Comparison of ENCODE assay signal across 19 cellular contexts in the genomic region with DNA sequence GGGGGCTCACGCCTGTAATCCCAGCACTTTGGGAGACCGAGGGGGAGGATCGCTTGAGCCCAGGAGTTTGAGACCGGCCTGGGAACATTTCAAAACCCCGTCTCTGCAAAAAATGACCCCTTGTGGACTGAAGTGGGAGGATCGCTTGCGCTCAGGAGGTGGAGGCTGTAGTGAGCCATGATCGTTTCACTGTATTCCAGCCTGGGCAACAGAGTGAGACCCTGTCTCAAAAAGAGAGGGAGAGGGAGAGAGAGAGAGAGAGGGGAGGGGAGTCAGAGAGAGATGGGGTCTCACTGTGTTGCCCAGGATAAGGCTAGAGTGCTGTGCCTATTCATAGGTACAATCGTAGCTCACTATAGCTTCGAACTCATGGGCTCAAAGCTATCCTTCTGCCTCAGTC. TPM values are rescaled to one million over a fixed set of nuclear protein-coding genes. Genes with fewer than 3 reads are reported as not detected.
DNase-seq lines count a peak whose midpoint lies in the region; ATAC-seq, FAIRE-seq and TF ChIP-seq lines count a peak whose summit lies in the region.
"Had no signal": no experiment of that assay in that cellular context is flagged by ENCODE, and none has a peak within 500 bp of the region (broad histone marks: within the 10 kb centered on the region; RNA-seq: fewer than 3 reads in every experiment).

No MANE protein-coding gene starts in this region.

- no peak overlapping the region for H2BK12ac ChIP-seq in H9 (ENCODE audit: insufficient read length, low read depth, low read length)

- H3K9me3 Mint-ChIP-seq in H9 (peaks cover 0 to 2% of the 10 kb centered on the region in 2 experiments; a peak in 2 of 5 replicates), WTC11 (no peaks in the 10 kb centered on the region)
- H3K9me3 Mint-ChIP-seq: IgD-negative memory B cell had no signal

- H4K91ac ChIP-seq in H9 (ENCODE audit: insufficient read length, low read depth, low read length) = no peak overlapping the region

- TF ChIP-seq CTCF in H9 (conservative IDR thresholded peaks at IDR 0.05) = peak; percentile 30; the same call in 2 of the 3 replicates
- no peak for TF ChIP-seq CTCF in WTC11 (IDR thresholded peaks at IDR 0.05)

- H3K4me3 ChIP-seq in iPS-18a (ENCODE audit: low read length) (peak overlapping the region; percentile 22), subcutaneous abdominal adipose tissue (ENCODE audit: low read depth in 1 of 5, low read length in 5 of 5) (peak overlapping the region in 3 of 5 donors; percentile 22 to 42 (median 38))
- H3K4me3 ChIP-seq: BLaER1 treated with 17β-estradiol and CSF1 and Interleukin-3, amounts not matched to agents 10 nM and 100 nM; HAP-1 had no signal

- H3K9me3 ChIP-seq in H9 (ENCODE audit: control insufficient read depth, low read depth, low read length) (no peaks in the 10 kb centered on the region), iPS-18a (ENCODE audit: control insufficient read depth, low read depth, low read length) (no peaks in the 10 kb centered on the region), subcutaneous abdominal adipose tissue (ENCODE audit: control insufficient read depth in 5 of 5, low read length in 5 of 5) (no peaks in the 10 kb centered on the region)
- H3K9me3 ChIP-seq: BLaER1 treated with 17β-estradiol and CSF1 and Interleukin-3, amounts not matched to agents 10 nM and 100 nM; HAP-1 had no signal

- WGBS in H9 (ENCODE audit: extremely low coverage, insufficient read length, low lambda C conversion rate) = no CpG with 5 or more reads among the region's 10 CpGs

- no peak overlapping the region for H3T11ph ChIP-seq in H9 (ENCODE audit: low read length)

- H3K27me3 ChIP-seq in H9 (ENCODE audit: insufficient read depth, low read length) (no peaks in the 10 kb centered on the region), iPS-18a (ENCODE audit: control insufficient read depth, insufficient read depth, low read length) (peaks cover 7% of the 10 kb centered on the region), subcutaneous abdominal adipose tissue (ENCODE audit: control insufficient read depth in 5 of 5, insufficient read depth in 4 of 5, low read length in 5 of 5) (no peaks in the 10 kb centered on the region)

- no peak overlapping the region for H3K4me2 ChIP-seq in H9 (ENCODE audit: insufficient read depth, insufficient read length, low read length)

- H3K27ac Mint-ChIP-seq in H9 = peak overlapping the region in 1 of 3 experiments; percentile 90; a peak in 1 of 7 replicates
- H3K27ac Mint-ChIP-seq in WTC11 = 0 out of 2 replicates have a peak overlapping the region, but pooled peaks have one; percentile 63
- H3K27ac Mint-ChIP-seq: CD8-positive, alpha-beta memory T cell; IgD-negative memory B cell had no signal

- peaks cover 5% of the 10 kb centered on the region for H3K23me2 ChIP-seq in H9 (ENCODE audit: insufficient read length, low read depth, low read length, poor library complexity, severe bottlenecking)

- H3K14ac ChIP-seq in H9 (ENCODE audit: insufficient read depth, low read length) = no peak overlapping the region

- no peak overlapping the region for H2BK120ac ChIP-seq in H9 (ENCODE audit: low read depth, low read length, poor library complexity, severe bottlenecking)

- no peak overlapping the region for H2BK20ac ChIP-seq in H9 (ENCODE audit: low read depth, low read length, poor library complexity, severe bottlenecking)

- H4K8ac ChIP-seq in H9 (replicated peaks; ENCODE audit: insufficient read length, low read depth, low read length) = no peak overlapping the region

- no peak for DNase-seq in H9
- no peak for DNase-seq in WTC11 (ENCODE audit: low spot score)
- no peak for DNase-seq in head of caudate nucleus
- DNase-seq in NCI-H1105 (lab: John Stamatoyannopoulos, UW) = no peak
- DNase-seq in urothelium cell line (ENCODE audit: low spot score) = no peak
- DNase-seq: CD8-positive, alpha-beta memory T cell; DMS79 treated with DMSO at 0.1 percent for 48 hours; MM.1S; NCI-H1092; NCI-H1694 treated with DMSO at 0.1 percent for 48 hours; NCI-H510A treated with DMSO at 0.1 percent for 48 hours; NCI-H774; PC-3 had no signal

- H3K36me3 Mint-ChIP-seq in H9 (ENCODE audit: insufficient read depth in 1 of 3, low read depth in 3 of 3) (peaks cover 9 to 42% (median 35%) of the 10 kb centered on the region in 3 experiments), WTC11 (peaks cover 14% of the 10 kb centered on the region)
- H3K36me3 Mint-ChIP-seq: CD8-positive, alpha-beta memory T cell; IgD-negative memory B cell had no signal

- no peak overlapping the region for H3K18ac ChIP-seq in H9 (ENCODE audit: insufficient read length, low read depth, low read length)

- CTCF ChIA-PET in WTC11 (lab: Charles Lee) = interaction anchor here (0.6 to 0.7 kb wide), 2 partner anchors 147 to 238 kb away, joined by 3 to 6 read pairs; no protein-coding TSS in a partner anchor

- peaks cover 4% of the 10 kb centered on the region for H3K79me1 ChIP-seq in H9 (ENCODE audit: insufficient read depth, low read depth, low read length, poor library complexity, severe bottlenecking)

- H2AFZ ChIP-seq in H9 (ENCODE audit: low read length) = no peak overlapping the region

- H3K36me3 ChIP-seq in iPS-18a (ENCODE audit: control insufficient read depth, low read depth, low read length) (peaks cover 6% of the 10 kb centered on the region), subcutaneous abdominal adipose tissue (ENCODE audit: control insufficient read depth in 5 of 5, insufficient read depth in 5 of 5, low read length in 5 of 5) (no peaks in the 10 kb centered on the region)
- H3K36me3 ChIP-seq: BLaER1 treated with 17β-estradiol and CSF1 and Interleukin-3, amounts not matched to agents 10 nM and 100 nM; HAP-1 had no signal

- H3K4me1 Mint-ChIP-seq in H9 (peaks cover 31 to 47% of the 10 kb centered on the region in 2 experiments), WTC11 (peaks cover 52% of the 10 kb centered on the region)

- no peak overlapping the region for H3K27ac ChIP-seq in H9 (ENCODE audit: insufficient read length, low read depth, low read length)
- no peak overlapping the region for H3K27ac ChIP-seq in iPS-18a (ENCODE audit: low read length)
- no peak overlapping the region for H3K27ac ChIP-seq in subcutaneous abdominal adipose tissue (ENCODE audit: low read depth, low read length)
- H3K27ac ChIP-seq: BLaER1 treated with 17β-estradiol and CSF1 and Interleukin-3, amounts not matched to agents 10 nM and 100 nM had no signal

- no peak overlapping the region for H3K4ac ChIP-seq in H9 (ENCODE audit: low read depth, low read length)

- H3K23ac ChIP-seq in H9 (ENCODE audit: insufficient read length, low read depth, low read length) = no peak overlapping the region

- H3K27me3 Mint-ChIP-seq in H9 (ENCODE audit: low read depth) = no peaks in the 10 kb centered on the region
- no peaks in the 10 kb centered on the region for H3K27me3 Mint-ChIP-seq in WTC11 (ENCODE audit: low read depth)

- no peak overlapping the region for H2BK15ac ChIP-seq in H9 (ENCODE audit: low read depth, low read length)

- H3K4me3 Mint-ChIP-seq in H9 (peak overlapping the region; percentile 63 to 95; a peak in 3 of 5 replicates), WTC11 (peak overlapping the region; percentile 41; the same call in 1 of the 2 replicates)

- H3K4me1 ChIP-seq in H9 (ENCODE audit: insufficient read depth, low read length) (peaks cover 7% of the 10 kb centered on the region; the same call in 1 of the 2 replicates), iPS-18a (ENCODE audit: control insufficient read depth, low read depth, low read length) (peaks cover 24% of the 10 kb centered on the region), subcutaneous abdominal adipose tissue (ENCODE audit: control insufficient read depth in 5 of 5, insufficient read depth in 5 of 5, low read length in 5 of 5) (peaks cover 4 to 28% (median 19%) of the 10 kb centered on the region in 5 donors)

- intact Hi-C loops in head of caudate nucleus (cut with DNase I) = no loop called here

- H3K9ac ChIP-seq in H9 (ENCODE audit: extremely low read depth, insufficient read length, low read length) (no peak overlapping the region), iPS-18a (ENCODE audit: low read length) (no peak overlapping the region), subcutaneous abdominal adipose tissue (ENCODE audit: low read length in 5 of 5) (peak overlapping the region in 1 of 5 donors; percentile 48)
- H3K9ac ChIP-seq: BLaER1 treated with 17β-estradiol and CSF1 and Interleukin-3, amounts not matched to agents 10 nM and 100 nM had no signal

- peaks cover 43% of the 10 kb centered on the region; the same call in 1 of the 2 replicates for H3K79me2 ChIP-seq in H9 (ENCODE audit: insufficient read depth, low read length)

- H4K5ac ChIP-seq in H9 (ENCODE audit: insufficient read length, low read depth, low read length) = no peak overlapping the region

- H2BK5ac ChIP-seq in H9 (ENCODE audit: insufficient read length, low read length) = no peak overlapping the region

- no peaks in the 10 kb centered on the region for H4K20me1 ChIP-seq in H9 (ENCODE audit: control insufficient read depth, insufficient read depth, insufficient read length)
- H4K20me1 ChIP-seq: BLaER1 treated with 17β-estradiol and CSF1 and Interleukin-3, amounts not matched to agents 10 nM and 100 nM had no signal

- FAIRE-seq in urothelium cell line (lab: Jason Lieb, UNC) = no peak
- FAIRE-seq: HTR-8/SVneo had no signal

- no peak overlapping the region for H2AK5ac ChIP-seq in H9 (ENCODE audit: insufficient read length, low read length)

- POLR2A ChIA-PET in WTC11 (lab: Charles Lee) = no interaction called here

- H3K56ac ChIP-seq in H9 (ENCODE audit: insufficient read length, low read depth, low read length) = no peak overlapping the region

- no peak for ATAC-seq in WTC11
- ATAC-seq: PC-3 had no signal

TF ChIP-seq in WTC11, 78 proteins besides CTCF, POLR2A, EP300 and RAD21:
- no peak for TF ChIP-seq SMAD3 (CRISPR knock-in tag; IDR thresholded peaks at IDR 0.05; ENCODE audit: borderline replicate concordance)
- peak; percentile 98 for TF ChIP-seq ZNF121 (CRISPR knock-in tag; IDR thresholded peaks at IDR 0.05)

RNA-seq across cellular contexts. Expression of a gene that starts 2.8 kb away (rescaled TPM):
- total RNA-seq in H9 (2021) = 53.9 and 54.3 TPM in 2 replicates
- 32.8 to 39.7 TPM (median 35.7 TPM) in 3 replicates for total RNA-seq in WTC11 (2021)
